24 cellular contexts compared by ENCODE assay signal in the genomic region with DNA sequence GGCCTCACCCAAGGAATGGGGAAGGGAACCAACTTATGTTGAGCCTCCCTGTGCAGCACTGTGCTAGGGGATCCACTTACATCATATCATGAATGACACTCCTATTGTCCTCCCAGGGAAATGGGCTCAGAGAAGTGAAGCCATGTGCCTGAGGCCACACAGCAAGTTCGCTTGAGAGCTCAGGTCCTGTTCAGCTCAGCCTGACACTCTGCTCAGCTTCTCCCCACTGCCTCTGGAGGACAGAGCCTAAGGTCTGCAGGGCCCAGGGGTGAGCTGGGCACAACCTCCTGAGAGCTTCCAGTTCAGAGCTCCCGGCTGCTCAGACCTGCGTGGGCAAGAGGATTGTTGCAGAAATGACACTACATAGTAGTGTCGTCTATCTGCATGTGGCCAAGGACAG.
"Had no signal": no experiment of that assay in that cellular context is flagged by ENCODE, and none has a peak within 500 bp of the region (broad histone marks: within the 10 kb centered on the region; RNA-seq: fewer than 3 reads in every experiment).

No MANE protein-coding gene starts in this region.

- H3K4me1 ChIP-seq: neural progenitor cell, upper lobe of left lung had no signal

- H3K4me3 ChIP-seq: cardiac muscle cell, dorsolateral prefrontal cortex, neural progenitor cell, psoas muscle, skin epidermis, thoracic aorta, upper lobe of left lung had no signal

- H3K27ac ChIP-seq: cardiac muscle cell, neural progenitor cell, thoracic aorta, upper lobe of left lung had no signal

- H3K9me3 Mint-ChIP-seq: activated T-cell treated with anti-CD3 and anti-CD28 coated beads, Interleukin-2, amount 50 U/mL, for 72 hours; naive thymus-derived CD4-positive, alpha-beta T cell; neural progenitor cell had no signal

- H3K36me3 Mint-ChIP-seq: activated naive CD8-positive, alpha-beta T cell; naive thymus-derived CD4-positive, alpha-beta T cell; neural progenitor cell had no signal

- FAIRE-seq: colon, islet of Langerhans had no signal

- ATAC-seq: activated T-cell treated with anti-CD3 and anti-CD28 coated beads, Interleukin-2, amount 50 U/mL, for 72 hours; left cardiac atrium; naive thymus-derived CD4-positive, alpha-beta T cell; right cardiac atrium had no signal

- H3K9me3 ChIP-seq: psoas muscle, thoracic aorta, upper lobe of left lung had no signal

- H3K4me3 Mint-ChIP-seq: activated naive CD8-positive, alpha-beta T cell; activated T-cell treated with anti-CD3 and anti-CD28 coated beads, Interleukin-2, amount 50 U/mL, for 72 hours had no signal

- H3K27ac Mint-ChIP-seq: activated naive CD8-positive, alpha-beta T cell; activated T-cell treated with anti-CD3 and anti-CD28 coated beads, Interleukin-2, amount 50 U/mL, for 72 hours; neural progenitor cell had no signal

- H3K36me3 ChIP-seq: cardiac muscle cell, neural progenitor cell, thoracic aorta, upper lobe of left lung had no signal

- H3K27me3 Mint-ChIP-seq: naive thymus-derived CD4-positive, alpha-beta T cell had no signal

- DNase-seq: activated CD4-positive, alpha-beta T cell treated with anti-CD3 and anti-CD28 coated beads, Interleukin-2, amount 50 U/mL, for 4 hours; activated gamma-delta T cell; activated T-cell treated with anti-CD3 and anti-CD28 coated beads, Interleukin-2, amount 50 U/mL, for 72 hours; amniotic stem cell; dorsolateral prefrontal cortex; foreskin melanocyte; glutamatergic neuron; hippocampal formation; left cardiac atrium; mesenchymal stem cell; naive thymus-derived CD4-positive, alpha-beta T cell; right cardiac atrium; stimulated activated CD4-positive, alpha-beta T cell treated with anti-CD3 and anti-CD28 coated beads, Interleukin-15, amount 100 ng/mL, for 24 hours; stimulated activated CD4-positive, alpha-beta T cell treated with anti-CD3 and anti-CD28 coated beads, Interleukin-2, amount 100 ng/mL, for 48 hours; T-helper 2 cell; upper lobe of left lung had no signal

- H3K27me3 ChIP-seq: cardiac muscle cell, dorsolateral prefrontal cortex, neural progenitor cell, upper lobe of left lung had no signal
